Comparison of ENCODE assay signal across 23 cellular contexts in the genomic region with DNA sequence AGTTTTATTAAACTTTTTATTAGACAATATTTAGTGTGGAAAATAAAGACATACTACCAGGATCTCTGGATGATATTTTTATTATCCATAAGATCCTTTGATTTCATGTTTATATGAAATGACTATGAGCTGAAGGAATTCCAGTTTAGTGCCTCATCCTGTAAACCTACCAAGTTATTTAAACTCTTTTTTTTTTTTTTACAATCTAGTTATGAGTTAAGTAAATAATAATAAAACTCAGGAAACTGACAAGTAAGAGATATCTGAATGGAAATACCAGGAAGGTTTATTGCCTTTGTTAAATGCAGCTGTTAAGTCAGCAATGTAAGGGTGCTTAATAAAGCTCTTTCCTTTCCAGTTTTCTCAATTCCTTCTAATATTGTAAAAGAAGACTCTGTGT. TPM values are rescaled to one million over a fixed set of nuclear protein-coding genes. Genes with fewer than 3 reads are reported as not detected.
DNase-seq lines count a peak whose midpoint lies in the region; ATAC-seq, FAIRE-seq and TF ChIP-seq lines count a peak whose summit lies in the region.
"Had no signal": no experiment of that assay in that cellular context is flagged by ENCODE, and none has a peak within 500 bp of the region (broad histone marks: within the 10 kb centered on the region; RNA-seq: fewer than 3 reads in every experiment).

No MANE protein-coding gene starts in this region.

- POLR2A ChIA-PET in IMR-90 (lab: Charles Lee; ENCODE audit: unreplicated experiment) = no interaction called here

- no peak overlapping the region for H2BK20ac ChIP-seq in IMR-90 (ENCODE audit: low read depth, low read length)

- H3K4me3 ChIP-seq in IMR-90 (ENCODE audit: insufficient read depth, low read depth, low read length) = no peak overlapping the region
- no peak overlapping the region for H3K4me3 ChIP-seq in mucosa of descending colon
- H3K4me3 ChIP-seq: neural progenitor cell had no signal

- no peak overlapping the region for H3K27ac ChIP-seq in IMR-90 (ENCODE audit: insufficient read depth, low read length)
- H3K27ac ChIP-seq: neural progenitor cell had no signal

- H3K36me3 ChIP-seq in IMR-90 (ENCODE audit: control insufficient read depth, insufficient read depth, low read length) (no peaks in the 10 kb centered on the region), mucosa of descending colon (ENCODE audit: low read depth) (no peaks in the 10 kb centered on the region)
- H3K36me3 ChIP-seq: neural progenitor cell had no signal

- no peak; the same call in 1 of the 2 replicates for ATAC-seq in IMR-90 (ENCODE audit: low read depth)
- peak; percentile 78 for ATAC-seq in mucosa of descending colon
- no peak for ATAC-seq in HG03342 (IDR thresholded peaks at IDR 0.05; ENCODE audit: unreplicated experiment)
- ATAC-seq: T-cell had no signal

- peak; percentile 18 for DNase-seq in AG08395 (ENCODE audit: low spot score)
- peak; percentile 66 for DNase-seq in IMR-90
- peak; percentile 30 to 68 for DNase-seq in dermis microvascular lymphatic vessel endothelial cell (ENCODE audit: low read depth in 2 of 2)
- no peak for DNase-seq in mucosa of descending colon
- no peak for DNase-seq in RCC 7860 (ENCODE audit: low spot score)
- no peak for DNase-seq in Ammon's horn (ENCODE audit: low spot score)
- no peak for DNase-seq in progenitor cell of endocrine pancreas (ENCODE audit: low spot score, unreplicated experiment)
- DNase-seq: activated naive CD4-positive, alpha-beta T cell treated with Interleukin-2 at 50 U/mL for 16 hours; activated T-cell treated with anti-CD3 and anti-CD28 coated beads for 4 hours; CD8-positive, alpha-beta memory T cell; DMS53; foreskin melanocyte; NCI-H1417 treated with DMSO at 0.1 percent for 48 hours; NCI-H524; Right ventricle myocardium superior; T-cell had no signal

- H4K5ac ChIP-seq in IMR-90 (ENCODE audit: low read depth, low read length) = no peak overlapping the region

- no peak overlapping the region for H2BK120ac ChIP-seq in IMR-90 (ENCODE audit: low read depth, low read length)

- H3K9me3 Mint-ChIP-seq in progenitor cell of endocrine pancreas (ENCODE audit: low read depth) = no peaks in the 10 kb centered on the region
- H3K9me3 Mint-ChIP-seq: neural progenitor cell, T-cell had no signal

- no peak overlapping the region for H2AK9ac ChIP-seq in IMR-90 (replicated peaks; ENCODE audit: low read depth, low read length, poor library complexity)

- H3K9me3 ChIP-seq in IMR-90 (ENCODE audit: control insufficient read depth, insufficient read depth, low read length) (no peaks in the 10 kb centered on the region), mucosa of descending colon (no peaks in the 10 kb centered on the region)

- no peak overlapping the region for H3K14ac ChIP-seq in IMR-90 (replicated peaks; ENCODE audit: low read depth, low read length)

- no peak overlapping the region for H3K56ac ChIP-seq in IMR-90 (ENCODE audit: extremely low read depth, insufficient read depth, low read length)

- FAIRE-seq in RCC 7860 (lab: Jason Lieb, UNC) = no peak
- FAIRE-seq: urothelium cell line had no signal

- H4K20me1 ChIP-seq in IMR-90 (ENCODE audit: insufficient read depth, low read length) = no peaks in the 10 kb centered on the region

- H2BK5ac ChIP-seq in IMR-90 (ENCODE audit: low read depth, low read length, poor library complexity, severe bottlenecking) = no peak overlapping the region

- intact Hi-C loops in IMR-90 (cut with micrococcal nuclease) = no loop called here
- intact Hi-C loops in mucosa of descending colon (cut with DNase I, micrococcal nuclease) = no loop called here

- TF ChIP-seq CTCF in IMR-90 (conservative IDR thresholded peaks at IDR 0.05; ENCODE audit: low read depth, low read length) (no peak), mucosa of descending colon (IDR thresholded peaks at IDR 0.05) (no peak), progenitor cell of endocrine pancreas (IDR thresholded peaks at IDR 0.05; ENCODE audit: unreplicated experiment) (no peak)

- no peaks in the 10 kb centered on the region for H3K79me1 ChIP-seq in IMR-90 (ENCODE audit: low read depth in 1 of 2, low read length in 2 of 2)

- dilution Hi-C loops in IMR-90 (cut with HindIII; ENCODE audit: low sequenced_read_pairs, unreplicated experiment) = no loop called here

- no peak overlapping the region for H4K91ac ChIP-seq in IMR-90 (ENCODE audit: insufficient read depth, low read depth, low read length)

- H3K4me2 ChIP-seq in IMR-90 (ENCODE audit: low read depth, low read length) = no peak overlapping the region
- H3K4me2 ChIP-seq: neural progenitor cell had no signal

- TF ChIP-seq POLR2A in IMR-90 (IDR thresholded peaks at IDR 0.05; ENCODE audit: low read depth, low read length) = no peak

- CTCF ChIA-PET in IMR-90 (lab: Yijun Ruan, JAX) = interaction anchor here (0.6 to 0.8 kb wide), 3 partner anchors 12 to 481 kb away, joined by 3 read pairs; no protein-coding TSS in a partner anchor

- H3K4ac ChIP-seq in IMR-90 (ENCODE audit: low read depth, low read length) = no peak overlapping the region

- peaks cover 5% of the 10 kb centered on the region for H3K27me3 Mint-ChIP-seq in progenitor cell of endocrine pancreas

- no peak overlapping the region for H4K8ac ChIP-seq in IMR-90 (ENCODE audit: low read depth in 2 of 2, low read length in 2 of 2)

- H3K4me1 ChIP-seq in IMR-90 (ENCODE audit: control insufficient read depth, insufficient read depth, low read length) = no peaks in the 10 kb centered on the region
- no peaks in the 10 kb centered on the region for H3K4me1 ChIP-seq in mucosa of descending colon (ENCODE audit: low read depth)
- H3K4me1 ChIP-seq: neural progenitor cell had no signal

- no peak overlapping the region for H3K23ac ChIP-seq in IMR-90 (ENCODE audit: low read depth, low read length)

- no peak overlapping the region for H2BK15ac ChIP-seq in IMR-90 (ENCODE audit: low read depth, low read length)

- TF ChIP-seq RAD21 in IMR-90 (IDR thresholded peaks at IDR 0.05; ENCODE audit: low read length) = no peak

- no peak overlapping the region for H2AFZ ChIP-seq in IMR-90 (replicated peaks; ENCODE audit: low read length, poor library complexity)
- H2AFZ ChIP-seq: neural progenitor cell had no signal

- H3K27ac Mint-ChIP-seq in progenitor cell of endocrine pancreas = no peak overlapping the region
- H3K27ac Mint-ChIP-seq: neural progenitor cell, T-cell had no signal

- H3K9ac ChIP-seq in IMR-90 (ENCODE audit: low read depth, low read length) = no peak overlapping the region
- H3K9ac ChIP-seq: neural progenitor cell had no signal

- in situ Hi-C loops in IMR-90 (cut with MboI; ENCODE audit: low sequenced_read_pairs) = no loop called here

- no peak overlapping the region for H2AK5ac ChIP-seq in IMR-90 (ENCODE audit: low read depth, low read length)

- BruUV-seq in IMR-90 (replicated peaks; lab: Mats Ljungman, UMichigan) = no TSS peak

- no peaks in the 10 kb centered on the region; the same call in 1 of the 2 replicates for H3K27me3 ChIP-seq in IMR-90 (ENCODE audit: control insufficient read depth, insufficient read depth, low read length)
- H3K27me3 ChIP-seq: neural progenitor cell had no signal

- H3K36me3 Mint-ChIP-seq in progenitor cell of endocrine pancreas (ENCODE audit: insufficient read depth) = no peaks in the 10 kb centered on the region
- H3K36me3 Mint-ChIP-seq: CD8-positive, alpha-beta memory T cell; neural progenitor cell; T-cell had no signal

- H3K9me1 ChIP-seq in IMR-90 (ENCODE audit: insufficient read depth, low read length) = peaks cover 4% of the 10 kb centered on the region

- no peaks in the 10 kb centered on the region for H3K4me1 Mint-ChIP-seq in progenitor cell of endocrine pancreas (ENCODE audit: low read depth)
- H3K4me1 Mint-ChIP-seq: CD8-positive, alpha-beta memory T cell; neural progenitor cell; T-cell had no signal

- no peak overlapping the region for H3K18ac ChIP-seq in IMR-90 (ENCODE audit: low read depth, low read length)

- no peak overlapping the region for H3K4me3 Mint-ChIP-seq in progenitor cell of endocrine pancreas (ENCODE audit: low read depth)
- H3K4me3 Mint-ChIP-seq: CD8-positive, alpha-beta memory T cell; neural progenitor cell; T-cell had no signal

TF ChIP-seq in IMR-90, 13 proteins besides CTCF, POLR2A, EP300 and RAD21:
- TF ChIP-seq BHLHE40 (IDR thresholded peaks at IDR 0.05; ENCODE audit: low read depth, low read length) (no peak), MAFK (IDR thresholded peaks at IDR 0.05; ENCODE audit: low read depth, low read length) (no peak), SMC3 (IDR thresholded peaks at IDR 0.05; ENCODE audit: low read depth, low read length) (no peak), MAZ (IDR thresholded peaks at IDR 0.05; ENCODE audit: borderline replicate concordance, low read depth, low read length) (no peak), RCOR1 (IDR thresholded peaks at IDR 0.05; ENCODE audit: insufficient replicate concordance, low read length) (no peak), NFE2L2 (IDR thresholded peaks at IDR 0.05; ENCODE audit: low read depth, low read length) (no peak)

RNA-seq across cellular contexts. Expression of a gene that starts 53.9 kb away (rescaled TPM):
- not detected in 2 replicates for total RNA-seq in IMR-90 (2012; rRNA removed)
- polyA plus RNA-seq in IMR-90 (2012; rRNA removed) = not detected in 2 replicates
- polyA plus RNA-seq in IMR-90 (2012; cell fraction: cytosol; rRNA removed) = not detected in 2 replicates
- polyA plus RNA-seq in IMR-90 (2012; cell fraction: nucleus; rRNA removed; ENCODE audit: low replicate concordance) = not detected in 2 replicates
- total RNA-seq in dermis microvascular lymphatic vessel endothelial cell = not detected in 2 replicates
- not detected for total RNA-seq in mucosa of descending colon
- not detected in 2 replicates for total RNA-seq in progenitor cell of endocrine pancreas
- total RNA-seq: CD8-positive, alpha-beta memory T cell; chondrocyte; HT1080; mononuclear cell; renal cortical epithelial cell; Right ventricle myocardium superior; T-cell had no signal
- polyA plus RNA-seq: CD8-positive, alpha-beta memory T cell had no signal

Comparison
In these comparisons a context has a peak if more than half of its experiments do, and no peak if none do; other contexts are left out.
1. DNase-seq: peak in AG08395 (single experiment), IMR-90 (single experiment) and dermis microvascular lymphatic vessel endothelial cell (2 of 2); none in mucosa of descending colon (0 of 3), RCC 7860 (single experiment), Ammon's horn (single experiment) and progenitor cell of endocrine pancreas (single experiment).